8 cellular contexts compared by ENCODE assay signal in the genomic region with DNA sequence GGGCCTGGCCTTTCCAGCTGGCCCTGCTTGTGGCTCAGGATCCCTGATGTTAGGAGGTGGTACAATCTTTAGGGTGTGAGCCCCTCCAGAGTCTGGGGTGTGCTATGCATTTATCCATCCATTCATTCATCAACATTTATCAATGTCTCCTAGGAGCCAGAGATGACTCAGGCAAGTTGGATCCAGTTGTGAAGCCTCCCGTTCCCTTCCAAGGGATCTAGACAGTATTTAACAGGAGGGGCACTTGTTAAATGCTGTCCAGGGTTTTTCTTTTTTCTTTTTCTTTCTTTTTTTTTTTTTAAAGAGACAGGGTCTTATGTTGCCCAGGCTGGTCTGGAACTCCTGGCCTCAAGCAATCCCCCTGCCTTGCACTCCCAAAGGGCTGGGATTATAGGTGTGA. TPM values are rescaled to one million over a fixed set of nuclear protein-coding genes. Genes with fewer than 3 reads are reported as not detected.
DNase-seq lines count a peak whose midpoint lies in the region; FAIRE-seq and TF ChIP-seq lines count a peak whose summit lies in the region.
"Had no signal": no experiment of that assay in that cellular context is flagged by ENCODE, and none has a peak within 500 bp of the region (broad histone marks: within the 10 kb centered on the region; RNA-seq: fewer than 3 reads in every experiment).

No MANE protein-coding gene starts in this region.

- H4K20me1 ChIP-seq in hepatocyte (ENCODE audit: insufficient read depth, poor library complexity, severe bottlenecking) = no peaks in the 10 kb centered on the region

- no peaks in the 10 kb centered on the region for H3K79me2 ChIP-seq in hepatocyte

- TF ChIP-seq CTCF in Peyer's patch (IDR thresholded peaks at IDR 0.05) (no peak), hepatocyte (IDR thresholded peaks at IDR 0.05; ENCODE audit: poor library complexity) (no peak)

- H3K4me2 ChIP-seq in hepatocyte = no peak overlapping the region

- no peak overlapping the region for H3K9ac ChIP-seq in HUES48 (ENCODE audit: low read depth, low read length)

- 50% methylated on average over 1 of the region's 1 CpG for WGBS in hepatocyte (ENCODE audit: low lambda C conversion rate, missing lambda C conversion rate)
- WGBS in small intestine, 3 donors = 35 to 77% (median 50%) methylated on average over 1 of the region's 1 CpG

- no peak overlapping the region for H2AFZ ChIP-seq in hepatocyte

- H3K27ac ChIP-seq in HUES48 (ENCODE audit: low read depth, low read length) (peak overlapping the region; percentile 34), Peyer's patch (peak overlapping the region in 3 of 4 donors; percentile 66 to 95 (median 89)), hepatocyte (peak overlapping the region; percentile 31), small intestine (ENCODE audit: low read depth in 1 of 2, low read length in 1 of 2) (peak overlapping the region; percentile 95 to 98)

- no peaks in the 10 kb centered on the region for H3K9me3 ChIP-seq in HUES48 (ENCODE audit: control insufficient read depth, insufficient read depth, low read length)
- H3K9me3 ChIP-seq in Peyer's patch = no peaks in the 10 kb centered on the region
- no peaks in the 10 kb centered on the region for H3K9me3 ChIP-seq in hepatocyte (ENCODE audit: low read depth)
- no peaks in the 10 kb centered on the region for H3K9me3 ChIP-seq in small intestine (ENCODE audit: control insufficient read depth, low read depth)

- no peak for FAIRE-seq in small intestine (lab: Jason Lieb, UNC)

- no peaks in the 10 kb centered on the region for H3K9me2 ChIP-seq in hepatocyte (replicated peaks; ENCODE audit: insufficient read depth)

- DNase-seq in Peyer's patch = no peak
- DNase-seq in hepatocyte (ENCODE audit: low spot score) = no peak
- no peak for DNase-seq in small intestine
- DNase-seq in NCI-H1930 (lab: John Stamatoyannopoulos, UW) = no peak
- no peak for DNase-seq in HPDE6-E6E7 (ENCODE audit: extremely low spot score)
- no peak for DNase-seq in midbrain (lab: John Stamatoyannopoulos, UW)
- DNase-seq: NCI-H524 had no signal

- H3K27me3 ChIP-seq in HUES48 (ENCODE audit: control insufficient read depth, insufficient read depth, low read length) (no peaks in the 10 kb centered on the region), Peyer's patch (no peaks in the 10 kb centered on the region), hepatocyte (no peaks in the 10 kb centered on the region), small intestine (ENCODE audit: control insufficient read depth in 2 of 2, insufficient read depth in 2 of 2, low read length in 2 of 2) (no peaks in the 10 kb centered on the region)

- H3K4me3 ChIP-seq in HUES48 (ENCODE audit: low read depth, low read length) (no peak overlapping the region), Peyer's patch (no peak overlapping the region), hepatocyte (no peak overlapping the region), small intestine (ENCODE audit: low read depth in 1 of 2, low read length in 2 of 2) (no peak overlapping the region)

- H3K36me3 ChIP-seq in HUES48 (ENCODE audit: control insufficient read depth, insufficient read depth, low read length) (no peaks in the 10 kb centered on the region), Peyer's patch (no peaks in the 10 kb centered on the region), hepatocyte (replicated peaks; ENCODE audit: insufficient read depth, low read depth) (no peaks in the 10 kb centered on the region), small intestine (ENCODE audit: control insufficient read depth in 2 of 2, insufficient read depth in 2 of 2, low read length in 2 of 2) (no peaks in the 10 kb centered on the region)

- peaks cover 15% of the 10 kb centered on the region; the same call in 1 of the 2 replicates for H3K4me1 ChIP-seq in HUES48 (ENCODE audit: control insufficient read depth, insufficient read depth, low read length)
- H3K4me1 ChIP-seq in Peyer's patch = peaks cover 0 to 53% (median 9%) of the 10 kb centered on the region in 4 donors
- peaks cover 5% of the 10 kb centered on the region for H3K4me1 ChIP-seq in hepatocyte (ENCODE audit: insufficient read depth)
- H3K4me1 ChIP-seq in small intestine (ENCODE audit: control insufficient read depth in 2 of 2, insufficient read depth in 1 of 2, low read depth in 1 of 2, low read length in 1 of 2) = peaks cover 2 to 13% of the 10 kb centered on the region in 2 donors

- no peak for TF ChIP-seq POLR2A in Peyer's patch (IDR thresholded peaks at IDR 0.05)

RNA-seq across cellular contexts. Expression of a gene that starts 42.0 kb away (rescaled TPM):
- total RNA-seq in Peyer's patch (100 to 1,000 TPM in 3 of 4 donors, 10 to 100 TPM in 1; 19.0 to 353 (median 206) TPM), hepatocyte (6.3 and 8.4 TPM in 2 replicates)
- polyA plus RNA-seq in hepatocyte (5.7 and 9.5 TPM in 2 replicates), small intestine (100 to 1,000 TPM in 1 of 3 donors, 10 to 100 TPM in 2; 57.1 to 123 (median 86.7) TPM)

RNA-seq across cellular contexts. Expression of a gene that starts 48.7 kb away (rescaled TPM):
- 10 to 100 TPM in 2 of 4 donors, 1 to 10 TPM in 2; 5.4 to 30.5 (median 10.6) TPM for total RNA-seq in Peyer's patch
- total RNA-seq in hepatocyte = 13.4 and 18.6 TPM in 2 replicates
- polyA plus RNA-seq in hepatocyte = 10.9 and 14.8 TPM in 2 replicates
- 1 to 10 TPM; 1.6 to 5.7 (median 1.9) TPM for polyA plus RNA-seq in small intestine

Comparison
In these comparisons a context has a peak if more than half of its experiments do, and no peak if none do; other contexts are left out.
1. H3K27ac ChIP-seq: peak in every context shown above with its lines; median percentile 96 in small intestine; 89 in Peyer's patch; 34 in HUES48; 31 in hepatocyte.